ENCODE assay signal across 29 cellular contexts in the genomic region with DNA sequence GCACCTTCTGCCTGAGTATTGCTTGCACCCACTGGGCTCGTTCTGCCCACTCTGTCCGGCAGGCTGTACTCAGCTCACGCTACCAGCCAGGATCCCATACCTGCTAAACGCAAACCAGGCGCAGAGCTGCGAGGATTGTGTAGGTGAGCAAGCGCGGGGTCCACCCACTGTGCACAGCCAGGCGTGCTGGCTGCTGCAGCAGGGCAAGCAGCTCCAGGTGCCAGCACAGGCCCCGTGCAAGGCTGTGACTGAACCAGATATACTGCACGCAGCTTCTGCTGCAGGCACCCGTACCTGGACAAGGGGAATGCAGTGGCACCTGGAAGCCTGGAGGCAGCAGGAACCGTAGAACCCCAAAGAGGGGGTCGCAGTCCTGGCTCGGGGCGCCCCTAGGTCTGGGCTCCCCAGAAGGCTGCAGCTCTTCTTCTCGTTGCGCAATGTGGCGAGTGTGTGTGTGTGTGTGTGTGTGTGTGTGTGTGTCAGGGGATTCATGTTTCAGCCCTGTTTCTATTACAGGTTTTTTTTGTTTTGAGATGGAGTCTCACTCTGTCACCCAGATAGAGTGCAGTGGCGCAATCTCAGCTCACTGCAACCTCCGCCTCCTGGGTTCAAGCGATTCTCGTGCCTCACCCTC.
"Had no signal": no experiment of that assay in that cellular context is flagged by ENCODE, and none has a peak within 500 bp of the region (broad histone marks: within the 10 kb centered on the region; RNA-seq: fewer than 3 reads in every experiment).

No MANE protein-coding gene starts in this region.

- FAIRE-seq: astrocyte, colon, endothelial cell of umbilical vein, TTC549 had no signal

- ATAC-seq: activated T-cell treated with anti-CD3 and anti-CD28 coated beads, Interleukin-2, amount 50 U/mL, for 4 hours; effector memory CD8-positive, alpha-beta T cell; esophagus mucosa; gastrocnemius medialis; left cardiac atrium; right cardiac atrium; stimulated activated naive CD8-positive, alpha-beta T cell treated with anti-CD3 and anti-CD28 coated beads, Interleukin-15, Interleukin-2, amounts not matched to agents 100 U/mL and 50 U/mL, for 24 hours had no signal

- H3K4me1 ChIP-seq: adrenal gland, gastrocnemius medialis, parathyroid adenoma, tibial artery had no signal

- H3K27me3 Mint-ChIP-seq: activated naive CD8-positive, alpha-beta T cell had no signal

- H3K27me3 ChIP-seq: adrenal gland, dorsolateral prefrontal cortex, gastrocnemius medialis had no signal

- H3K36me3 Mint-ChIP-seq: activated naive CD8-positive, alpha-beta T cell; natural killer cell treated with Interleukin-12 subunit alpha and Interleukin-12 subunit beta and Interleukin-15 and Interleukin-18, amount 100 ng/mL, for 72 hours had no signal

- H3K4me3 Mint-ChIP-seq: activated naive CD8-positive, alpha-beta T cell; activated T-cell treated with anti-CD3 and anti-CD28 coated beads, Interleukin-2, amount 50 U/mL, for 4 hours; effector memory CD8-positive, alpha-beta T cell; natural killer cell treated with Interleukin-12 subunit alpha and Interleukin-12 subunit beta and Interleukin-15 and Interleukin-18, amount 100 ng/mL, for 72 hours; T-helper 2 cell treated with Interferon-gamma antibody and Interleukin-4, amounts not matched to agents 5 μg/mL and 100 μg/mL, for 36 hours had no signal

- H2AFZ ChIP-seq: parathyroid adenoma had no signal

- DNase-seq: activated CD4-positive, alpha-beta T cell treated with anti-CD3 and anti-CD28 coated beads for 1 hour; activated CD4-positive, alpha-beta T cell treated with anti-CD3 and anti-CD28 coated beads, Interleukin-2, amount 50 U/mL, for 1 hour; activated CD8-positive, alpha-beta memory T cell treated with anti-CD3 and anti-CD28 coated beads, Interleukin-2, amount 50 U/mL, for 48 hours; activated naive CD4-positive, alpha-beta T cell; activated T-cell treated with anti-CD3 and anti-CD28 coated beads, Interleukin-2, amount 50 U/mL, for 4 hours; central memory CD4-positive, alpha-beta T cell; dorsolateral prefrontal cortex; effector memory CD8-positive, alpha-beta T cell; gastrocnemius medialis; islet precursor cell; left cardiac atrium; right cardiac atrium; stimulated activated CD4-positive, alpha-beta T cell treated with anti-CD3 and anti-CD28 coated beads, Interleukin-12 subunit alpha, Interleukin-12 subunit beta, amount 100 ng/mL, for 4 hours; stimulated activated CD4-positive, alpha-beta T cell treated with anti-CD3 and anti-CD28 coated beads, Interleukin-4, amount 100 ng/mL, for 4 hours; stimulated activated naive CD8-positive, alpha-beta T cell treated with anti-CD3 and anti-CD28 coated beads, Interleukin-15, Interleukin-2, amounts not matched to agents 100 U/mL and 50 U/mL, for 24 hours; substantia nigra; tibial artery; WERI-Rb-1 had no signal

- H3K9me3 Mint-ChIP-seq: activated T-cell treated with anti-CD3 and anti-CD28 coated beads, Interleukin-2, amount 50 U/mL, for 4 hours; activated T-helper 2 cell treated with anti-CD3 and anti-CD28 coated beads, Interferon-gamma antibody, Interleukin-2, Interleukin-4, amounts not matched to agents 10 μg/mL and 5 μg/mL and 100 μg/mL, durations not matched to agents 14 hours and 24 hours and 36 hours; effector memory CD8-positive, alpha-beta T cell; natural killer cell treated with Interleukin-12 subunit alpha and Interleukin-12 subunit beta and Interleukin-15 and Interleukin-18, amount 100 ng/mL, for 72 hours; T-helper 2 cell treated with Interferon-gamma antibody and Interleukin-4, amounts not matched to agents 5 μg/mL and 100 μg/mL, for 36 hours had no signal

- H3K27ac ChIP-seq: adrenal gland, dorsolateral prefrontal cortex, gastrocnemius medialis, parathyroid adenoma, tibial artery, WERI-Rb-1 had no signal

- H3K27ac Mint-ChIP-seq: activated naive CD8-positive, alpha-beta T cell; activated T-helper 2 cell treated with anti-CD3 and anti-CD28 coated beads, Interferon-gamma antibody, Interleukin-2, Interleukin-4, amounts not matched to agents 10 μg/mL and 5 μg/mL and 100 μg/mL, durations not matched to agents 14 hours and 24 hours and 36 hours; effector memory CD8-positive, alpha-beta T cell; natural killer cell treated with Interleukin-12 subunit alpha and Interleukin-12 subunit beta and Interleukin-15 and Interleukin-18, amount 100 ng/mL, for 72 hours; T-helper 2 cell treated with Interferon-gamma antibody and Interleukin-4, amounts not matched to agents 5 μg/mL and 100 μg/mL, for 36 hours had no signal

- H3K9ac ChIP-seq: parathyroid adenoma had no signal

- H3K36me3 ChIP-seq: adrenal gland, gastrocnemius medialis, tibial artery, WERI-Rb-1 had no signal

- H3K9me3 ChIP-seq: adrenal gland, gastrocnemius medialis, tibial artery had no signal

- H3K4me3 ChIP-seq: adrenal gland, dorsolateral prefrontal cortex, gastrocnemius medialis, tibial artery had no signal

- H3K79me2 ChIP-seq: parathyroid adenoma had no signal
